In genomic region chr20:52275243-52275817, GRCh38 we compare ENCODE assay signal across 16 cellular contexts.
DNase-seq lines count a peak whose midpoint lies in the region; ATAC-seq and TF ChIP-seq lines count a peak whose summit lies in the region.
"Had no signal": no experiment of that assay in that cellular context is flagged by ENCODE, and none has a peak within 500 bp of the region (broad histone marks: within the 10 kb centered on the region; RNA-seq: fewer than 3 reads in every experiment).

No MANE protein-coding gene starts in this region.

- H3K27ac Mint-ChIP-seq in GM23338 = no peak overlapping the region
- no peak overlapping the region for H3K27ac Mint-ChIP-seq in activated naive CD4-positive, alpha-beta T cell treated with anti-CD3 and anti-CD28 coated beads, Interleukin-2, amount 10 ng/mL, durations not matched to agents 7 days and 5 days
- H3K27ac Mint-ChIP-seq: IgD-negative memory B cell had no signal

- no peak for ATAC-seq in GM23338
- ATAC-seq: PC-3, SK-N-SH treated with all-trans-retinoic acid at 6 μM for 48 hours had no signal

- no peak overlapping the region for H3K27ac ChIP-seq in GM23338 (ENCODE audit: low read depth)
- H3K27ac ChIP-seq in SK-N-MC = peak overlapping the region; percentile 88
- H3K27ac ChIP-seq in liver (ENCODE audit: low read depth in 1 of 2, low read length in 2 of 2) = no peak overlapping the region
- H3K27ac ChIP-seq in smooth muscle cell (ENCODE audit: low read depth) = no peak overlapping the region
- H3K27ac ChIP-seq: BLaER1 had no signal

- H3K79me2 ChIP-seq in GM23338 (replicated peaks; ENCODE audit: insufficient read depth) = no peaks in the 10 kb centered on the region
- no peaks in the 10 kb centered on the region for H3K79me2 ChIP-seq in smooth muscle cell (ENCODE audit: low read depth)

- H4K20me1 ChIP-seq in GM23338 (replicated peaks; ENCODE audit: insufficient read depth) (no peaks in the 10 kb centered on the region), smooth muscle cell (ENCODE audit: low read depth) (no peaks in the 10 kb centered on the region)
- H4K20me1 ChIP-seq: BLaER1 had no signal

- H3K36me3 ChIP-seq in GM23338 (ENCODE audit: insufficient read depth) (no peaks in the 10 kb centered on the region), SK-N-MC (ENCODE audit: insufficient read depth, low read length) (no peaks in the 10 kb centered on the region), liver (ENCODE audit: control insufficient read depth in 4 of 4, insufficient read depth in 3 of 4, low read depth in 1 of 4, low read length in 3 of 4) (no peaks in the 10 kb centered on the region), smooth muscle cell (ENCODE audit: low read depth) (no peaks in the 10 kb centered on the region)
- H3K36me3 ChIP-seq: BLaER1 had no signal

- no peaks in the 10 kb centered on the region for H3K27me3 Mint-ChIP-seq in GM23338 (ENCODE audit: insufficient read depth, low read depth, poor library complexity)
- peaks cover 4% of the 10 kb centered on the region for H3K27me3 Mint-ChIP-seq in activated naive CD4-positive, alpha-beta T cell treated with anti-CD3 and anti-CD28 coated beads, Interleukin-2, amount 10 ng/mL, durations not matched to agents 7 days and 5 days

- H3F3A ChIP-seq in GM23338 (replicated peaks; ENCODE audit: low read depth) (no peaks in the 10 kb centered on the region), smooth muscle cell (ENCODE audit: low read depth) (peaks cover 13% of the 10 kb centered on the region)

- no peak overlapping the region for H3K9ac ChIP-seq in SK-N-MC (ENCODE audit: insufficient read length)
- no peak overlapping the region for H3K9ac ChIP-seq in liver (ENCODE audit: low read depth in 1 of 2, low read length in 2 of 2)
- H3K9ac ChIP-seq in smooth muscle cell (ENCODE audit: low read depth) = no peak overlapping the region
- H3K9ac ChIP-seq: BLaER1 had no signal

- intact Hi-C loops in posterior cingulate gyrus (cut with DNase I) = no loop called here

- H3K4me2 ChIP-seq in GM23338 = no peak overlapping the region
- peak overlapping the region; percentile 46 for H3K4me2 ChIP-seq in smooth muscle cell
- H3K4me2 ChIP-seq: BLaER1 had no signal

- H3K9me3 ChIP-seq in SK-N-MC (ENCODE audit: low read depth, low read length) (no peaks in the 10 kb centered on the region), liver (ENCODE audit: control insufficient read depth in 4 of 4, low read length in 3 of 4) (no peaks in the 10 kb centered on the region), smooth muscle cell (replicated peaks; ENCODE audit: low read depth) (no peaks in the 10 kb centered on the region)
- H3K9me3 ChIP-seq: BLaER1 had no signal

- no peak overlapping the region for H3K4me3 Mint-ChIP-seq in GM23338
- H3K4me3 Mint-ChIP-seq in activated naive CD4-positive, alpha-beta T cell treated with anti-CD3 and anti-CD28 coated beads, Interleukin-2, amount 10 ng/mL, durations not matched to agents 7 days and 5 days = no peak overlapping the region
- H3K4me3 Mint-ChIP-seq: IgD-negative memory B cell had no signal

- no peak for TF ChIP-seq CTCF in GM23338 (conservative IDR thresholded peaks at IDR 0.05; ENCODE audit: low read depth in 2 of 2)
- no peak for TF ChIP-seq CTCF in liver (IDR thresholded peaks at IDR 0.05; ENCODE audit: low read depth, low read length, missing input control)
- no peak for TF ChIP-seq CTCF in smooth muscle cell (IDR thresholded peaks at IDR 0.05; ENCODE audit: borderline replicate concordance, insufficient read depth, poor library complexity, severe bottlenecking)

- no peaks in the 10 kb centered on the region for H3K9me2 ChIP-seq in GM23338 (ENCODE audit: insufficient read depth)

- H3K36me3 Mint-ChIP-seq in GM23338 (ENCODE audit: low read depth) = no peaks in the 10 kb centered on the region
- H3K36me3 Mint-ChIP-seq in activated naive CD4-positive, alpha-beta T cell treated with anti-CD3 and anti-CD28 coated beads, Interleukin-2, amount 10 ng/mL, durations not matched to agents 7 days and 5 days = no peaks in the 10 kb centered on the region
- H3K36me3 Mint-ChIP-seq: IgD-negative memory B cell had no signal

- 45% methylated on average over 3 of the region's 3 CpGs for WGBS in liver
- WGBS in smooth muscle cell (ENCODE audit: low lambda C conversion rate) = 30% methylated on average over 3 of the region's 3 CpGs

- TF ChIP-seq RAD21 in liver (IDR thresholded peaks at IDR 0.05) = no peak

- H2AFZ ChIP-seq in GM23338 (peak overlapping the region; percentile 4; the same call in 1 of the 2 replicates), smooth muscle cell (ENCODE audit: low read depth) (peak overlapping the region; percentile 44)

- H3K4me3 ChIP-seq in GM23338 (no peak overlapping the region), SK-N-MC (no peak overlapping the region), liver (ENCODE audit: low read depth in 1 of 3, low read length in 3 of 3) (no peak overlapping the region), smooth muscle cell (no peak overlapping the region)
- H3K4me3 ChIP-seq: BLaER1 had no signal

- H3K27me3 ChIP-seq in GM23338 (ENCODE audit: insufficient read depth) = no peaks in the 10 kb centered on the region
- no peaks in the 10 kb centered on the region for H3K27me3 ChIP-seq in liver (ENCODE audit: control insufficient read depth in 4 of 4, insufficient read depth in 4 of 4, low read length in 3 of 4)
- H3K27me3 ChIP-seq in smooth muscle cell (ENCODE audit: low read depth) = no peaks in the 10 kb centered on the region
- H3K27me3 ChIP-seq: BLaER1 had no signal

- CTCF ChIA-PET in activated naive CD4-positive, alpha-beta T cell treated with anti-CD3 and anti-CD28 coated beads, Interleukin-2, amount 10 ng/mL, durations not matched to agents 7 days and 5 days (lab: Charles Lee) = no interaction called here

- H3K9me3 Mint-ChIP-seq in GM23338 = no peaks in the 10 kb centered on the region
- no peaks in the 10 kb centered on the region for H3K9me3 Mint-ChIP-seq in activated naive CD4-positive, alpha-beta T cell treated with anti-CD3 and anti-CD28 coated beads, Interleukin-2, amount 10 ng/mL, durations not matched to agents 7 days and 5 days
- H3K9me3 Mint-ChIP-seq: IgD-negative memory B cell had no signal

- DNase-seq in GM23338 (ENCODE audit: low spot score) (no peak), SK-N-MC (ENCODE audit: low read depth, low spot score) (no peak), smooth muscle cell (lab: John Stamatoyannopoulos, UW; ENCODE audit: unreplicated experiment) (no peak), posterior cingulate gyrus (no peak)
- no peak for DNase-seq in stimulated activated CD4-positive, alpha-beta T cell treated with anti-CD3 and anti-CD28 coated beads, Interleukin-2, amount 100 ng/mL, for 48 hours
- DNase-seq in activated naive CD4-positive, alpha-beta T cell treated with anti-CD3 and anti-CD28 coated beads, Interleukin-2, amount 10 ng/mL, durations not matched to agents 7 days and 5 days = no peak
- DNase-seq: HCEC 1CT, MV-4-11, NCI-H1417 treated with DMSO at 0.1 percent for 48 hours, NCI-H226, NCI-H526 treated with DMSO at 0.1 percent for 48 hours, PC-3 had no signal

- H3K4me1 ChIP-seq in GM23338 (ENCODE audit: insufficient read depth) (no peaks in the 10 kb centered on the region), liver (ENCODE audit: control insufficient read depth in 4 of 4, insufficient read depth in 4 of 4, low read length in 3 of 4) (peaks cover 0 to 11% (median 4%) of the 10 kb centered on the region in 4 donors), smooth muscle cell (ENCODE audit: low read depth) (peaks cover 7% of the 10 kb centered on the region)
- H3K4me1 ChIP-seq: BLaER1 had no signal

- peaks cover 8% of the 10 kb centered on the region; the same call in 2 of the 3 replicates for H3K4me1 Mint-ChIP-seq in GM23338
- H3K4me1 Mint-ChIP-seq in activated naive CD4-positive, alpha-beta T cell treated with anti-CD3 and anti-CD28 coated beads, Interleukin-2, amount 10 ng/mL, durations not matched to agents 7 days and 5 days = no peaks in the 10 kb centered on the region
- H3K4me1 Mint-ChIP-seq: IgD-negative memory B cell had no signal

TF ChIP-seq in GM23338, 12 proteins besides CTCF, POLR2A, EP300 and RAD21 (continues in another document):
- TF ChIP-seq POLR2AphosphoS5 (IDR thresholded peaks at IDR 0.05; ENCODE audit: low read depth) = no peak

TF ChIP-seq in liver, 16 proteins besides CTCF, POLR2A, EP300 and RAD21:
- TF ChIP-seq HNF4A (conservative IDR thresholded peaks at IDR 0.05) (peak; percentile 17 to 62), GABPA (IDR thresholded peaks at IDR 0.05 in 1 of 2, conservative IDR thresholded peaks at IDR 0.05 in 1 of 2) (no peak), NR2F2 (IDR thresholded peaks at IDR 0.05) (no peak)
